Comparison of ENCODE assay signal across 17 cellular contexts in the genomic region with DNA sequence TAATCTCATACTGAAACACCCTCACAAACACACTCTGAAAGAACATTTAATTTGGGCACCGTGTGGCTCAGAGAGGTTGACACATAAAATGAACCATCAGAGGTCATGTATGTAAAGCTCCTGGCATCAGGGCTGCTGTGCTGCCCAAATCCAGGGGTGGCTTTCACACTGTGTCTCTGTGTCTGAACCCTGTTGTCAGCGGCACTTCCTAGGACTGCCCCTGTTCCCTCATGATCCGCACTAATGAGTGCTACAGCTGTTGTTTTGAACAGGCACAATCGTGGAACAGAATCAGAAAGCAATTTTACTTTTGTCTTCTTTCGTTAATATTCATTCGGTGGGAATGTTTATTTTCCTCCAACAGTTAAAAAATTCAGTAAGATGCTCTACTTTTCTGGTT.
DNase-seq lines count a peak whose midpoint lies in the region; ATAC-seq and TF ChIP-seq lines count a peak whose summit lies in the region.
"Had no signal": no experiment of that assay in that cellular context is flagged by ENCODE, and none has a peak within 500 bp of the region (broad histone marks: within the 10 kb centered on the region; RNA-seq: fewer than 3 reads in every experiment).

No MANE protein-coding gene starts in this region.

- no peak overlapping the region for H2BK15ac ChIP-seq in H9 (ENCODE audit: low read depth, low read length)

- no peaks in the 10 kb centered on the region for H3K23me2 ChIP-seq in H9 (ENCODE audit: insufficient read length, low read depth, low read length, poor library complexity, severe bottlenecking)

- no peak overlapping the region for H4K8ac ChIP-seq in H9 (replicated peaks; ENCODE audit: insufficient read length, low read depth, low read length)

- no peaks in the 10 kb centered on the region for H3K36me3 ChIP-seq in SJCRH30
- H3K36me3 ChIP-seq in mucosa of descending colon (ENCODE audit: low read depth), result no peaks in the 10 kb centered on the region
- H3K36me3 ChIP-seq: BLaER1 treated with 17β-estradiol and CSF1 and Interleukin-3, amounts not matched to agents 10 nM and 100 nM had no signal

- no peak overlapping the region for H2BK120ac ChIP-seq in H9 (ENCODE audit: low read depth, low read length, poor library complexity, severe bottlenecking)

- no peak overlapping the region for H2BK5ac ChIP-seq in H9 (ENCODE audit: insufficient read length, low read length)

- no peaks in the 10 kb centered on the region for H3K27me3 Mint-ChIP-seq in H9 (ENCODE audit: low read depth)
- no peaks in the 10 kb centered on the region for H3K27me3 Mint-ChIP-seq in neural crest cell (ENCODE audit: low read depth)
- H3K27me3 Mint-ChIP-seq: B cell had no signal

- H3K27me3 ChIP-seq in H9 (ENCODE audit: insufficient read depth, low read length), result no peaks in the 10 kb centered on the region
- H3K27me3 ChIP-seq in SJCRH30, result peaks cover 3% of the 10 kb centered on the region; the same call in 1 of the 2 replicates
- H3K27me3 ChIP-seq: BLaER1 treated with 17β-estradiol and CSF1 and Interleukin-3, amounts not matched to agents 10 nM and 100 nM had no signal

- TF ChIP-seq CTCF in H9 (conservative IDR thresholded peaks at IDR 0.05) (no peak), neural crest cell (conservative IDR thresholded peaks at IDR 0.05) (no peak), mucosa of descending colon (IDR thresholded peaks at IDR 0.05) (no peak)

- H3K23ac ChIP-seq in H9 (ENCODE audit: insufficient read length, low read depth, low read length), result no peak overlapping the region

- no peak overlapping the region for H3K4ac ChIP-seq in H9 (ENCODE audit: low read depth, low read length)

- H3K9ac ChIP-seq in H9 (ENCODE audit: extremely low read depth, insufficient read length, low read length), result no peak overlapping the region
- H3K9ac ChIP-seq: BLaER1 treated with 17β-estradiol and CSF1 and Interleukin-3, amounts not matched to agents 10 nM and 100 nM had no signal

- H3K36me3 Mint-ChIP-seq in H9 (ENCODE audit: insufficient read depth in 1 of 3, low read depth in 3 of 3) (no peaks in the 10 kb centered on the region), neural crest cell (ENCODE audit: low read depth) (no peaks in the 10 kb centered on the region)
- H3K36me3 Mint-ChIP-seq: CD8-positive, alpha-beta T cell had no signal

- no peak overlapping the region for H2BK20ac ChIP-seq in H9 (ENCODE audit: low read depth, low read length, poor library complexity, severe bottlenecking)

- H3K4me1 ChIP-seq in H9 (ENCODE audit: insufficient read depth, low read length) (peaks cover 5% of the 10 kb centered on the region), SJCRH30 (0 out of 2 replicates have a peak, but pooled peaks cover 5% of the 10 kb centered on the region), mucosa of descending colon (ENCODE audit: low read depth) (no peaks in the 10 kb centered on the region)
- H3K4me1 ChIP-seq: BLaER1 treated with 17β-estradiol and CSF1 and Interleukin-3, amounts not matched to agents 10 nM and 100 nM had no signal

- no peak overlapping the region for H3K4me3 Mint-ChIP-seq in H9
- H3K4me3 Mint-ChIP-seq in neural crest cell, result no peak overlapping the region
- H3K4me3 Mint-ChIP-seq: B cell; CD8-positive, alpha-beta T cell; HFFc6 had no signal

- H3K18ac ChIP-seq in H9 (ENCODE audit: insufficient read length, low read depth, low read length), result no peak overlapping the region

- H2AK5ac ChIP-seq in H9 (ENCODE audit: insufficient read length, low read length), result no peak overlapping the region

- H3K27ac Mint-ChIP-seq in H9, result peak overlapping the region in 2 of 3 experiments; percentile 11 to 42; a peak in 1 of 7 replicates
- peak overlapping the region; percentile 4 for H3K27ac Mint-ChIP-seq in neural crest cell (ENCODE audit: unreplicated experiment)
- H3K27ac Mint-ChIP-seq: B cell; CD8-positive, alpha-beta T cell; HFFc6 had no signal

- H3K4me1 Mint-ChIP-seq in H9, result peaks cover 9 to 10% of the 10 kb centered on the region in 2 experiments
- no peaks in the 10 kb centered on the region for H3K4me1 Mint-ChIP-seq in neural crest cell
- H3K4me1 Mint-ChIP-seq: B cell had no signal

- H3K56ac ChIP-seq in H9 (ENCODE audit: insufficient read length, low read depth, low read length), result no peak overlapping the region

- H2BK12ac ChIP-seq in H9 (ENCODE audit: insufficient read length, low read depth, low read length), result no peak overlapping the region

- intact Hi-C loops in mucosa of descending colon (cut with DNase I, micrococcal nuclease), result no loop called here

- no peaks in the 10 kb centered on the region for H3K79me1 ChIP-seq in H9 (ENCODE audit: insufficient read depth, low read depth, low read length, poor library complexity, severe bottlenecking)

- no peaks in the 10 kb centered on the region for H3K79me2 ChIP-seq in H9 (ENCODE audit: insufficient read depth, low read length)

- no peak overlapping the region for H4K5ac ChIP-seq in H9 (ENCODE audit: insufficient read length, low read depth, low read length)

- H3K4me3 ChIP-seq in SJCRH30, result peak overlapping the region; percentile 44
- no peak overlapping the region for H3K4me3 ChIP-seq in mucosa of descending colon
- H3K4me3 ChIP-seq: BLaER1 treated with 17β-estradiol and CSF1 and Interleukin-3, amounts not matched to agents 10 nM and 100 nM; GM12878 had no signal

- no peak overlapping the region for H3T11ph ChIP-seq in H9 (ENCODE audit: low read length)

- no peak overlapping the region for H2AFZ ChIP-seq in H9 (ENCODE audit: low read length)

- H3K9me3 Mint-ChIP-seq in H9 (no peaks in the 10 kb centered on the region), neural crest cell (no peaks in the 10 kb centered on the region)
- H3K9me3 Mint-ChIP-seq: CD8-positive, alpha-beta T cell had no signal

- no CpG with 5 or more reads among the region's 6 CpGs for WGBS in H9 (ENCODE audit: extremely low coverage, insufficient read length, low lambda C conversion rate)

- H4K20me1 ChIP-seq in H9 (ENCODE audit: control insufficient read depth, insufficient read depth, insufficient read length), result no peaks in the 10 kb centered on the region
- H4K20me1 ChIP-seq: BLaER1 treated with 17β-estradiol and CSF1 and Interleukin-3, amounts not matched to agents 10 nM and 100 nM had no signal

- no peaks in the 10 kb centered on the region for H3K9me3 ChIP-seq in H9 (ENCODE audit: control insufficient read depth, low read depth, low read length)
- H3K9me3 ChIP-seq in SJCRH30 (replicated peaks), result no peaks in the 10 kb centered on the region
- peaks cover 17% of the 10 kb centered on the region for H3K9me3 ChIP-seq in mucosa of descending colon
- H3K9me3 ChIP-seq: BLaER1 treated with 17β-estradiol and CSF1 and Interleukin-3, amounts not matched to agents 10 nM and 100 nM had no signal

- H3K14ac ChIP-seq in H9 (ENCODE audit: insufficient read depth, low read length), result no peak overlapping the region

- H4K91ac ChIP-seq in H9 (ENCODE audit: insufficient read length, low read depth, low read length), result no peak overlapping the region

- no peak overlapping the region for H3K4me2 ChIP-seq in H9 (ENCODE audit: insufficient read depth, insufficient read length, low read length)
- H3K4me2 ChIP-seq: BLaER1 treated with 17β-estradiol and CSF1 and Interleukin-3, amounts not matched to agents 10 nM and 100 nM had no signal

- DNase-seq in H9 (no peak), NCI-H82 treated with DMSO at 0.1 percent for 48 hours (lab: John Stamatoyannopoulos, UW; ENCODE audit: unreplicated experiment) (peak; percentile 24), SJCRH30 (peak; percentile 30 to 64), neural crest cell (ENCODE audit: low read depth, low spot score) (no peak), mucosa of descending colon (no peak), activated gamma-delta T cell treated with Interleukin-2 at 50 U/mL for 16 hours (no peak)
- DNase-seq in stimulated activated CD4-positive, alpha-beta T cell treated with anti-CD3 and anti-CD28 coated beads, Interleukin-2, amount 100 ng/mL, for 24 hours, result no peak
- DNase-seq: Calu3; CD8-positive, alpha-beta T cell; DMS79 treated with DMSO at 0.1 percent for 48 hours; GF-D8; HFFc6 had no signal

- H3K27ac ChIP-seq in H9 (ENCODE audit: insufficient read length, low read depth, low read length), result no peak overlapping the region
- peak overlapping the region; percentile 73 for H3K27ac ChIP-seq in SJCRH30
- H3K27ac ChIP-seq: BLaER1 treated with 17β-estradiol and CSF1 and Interleukin-3, amounts not matched to agents 10 nM and 100 nM had no signal

- ATAC-seq in mucosa of descending colon (no peak), SK-N-SH treated with all-trans-retinoic acid at 6 μM for 48 hours (no peak)
- ATAC-seq: CD8-positive, alpha-beta T cell; GM12878; HCT116 had no signal

TF ChIP-seq in SK-N-SH treated with all-trans-retinoic acid at 6 μM for 48 hours, 23 proteins besides CTCF, POLR2A, EP300 and RAD21:
- no peak for TF ChIP-seq ZNF70 (CRISPR knock-in tag; IDR thresholded peaks at IDR 0.05)
- TF ChIP-seq, protein P1, sequence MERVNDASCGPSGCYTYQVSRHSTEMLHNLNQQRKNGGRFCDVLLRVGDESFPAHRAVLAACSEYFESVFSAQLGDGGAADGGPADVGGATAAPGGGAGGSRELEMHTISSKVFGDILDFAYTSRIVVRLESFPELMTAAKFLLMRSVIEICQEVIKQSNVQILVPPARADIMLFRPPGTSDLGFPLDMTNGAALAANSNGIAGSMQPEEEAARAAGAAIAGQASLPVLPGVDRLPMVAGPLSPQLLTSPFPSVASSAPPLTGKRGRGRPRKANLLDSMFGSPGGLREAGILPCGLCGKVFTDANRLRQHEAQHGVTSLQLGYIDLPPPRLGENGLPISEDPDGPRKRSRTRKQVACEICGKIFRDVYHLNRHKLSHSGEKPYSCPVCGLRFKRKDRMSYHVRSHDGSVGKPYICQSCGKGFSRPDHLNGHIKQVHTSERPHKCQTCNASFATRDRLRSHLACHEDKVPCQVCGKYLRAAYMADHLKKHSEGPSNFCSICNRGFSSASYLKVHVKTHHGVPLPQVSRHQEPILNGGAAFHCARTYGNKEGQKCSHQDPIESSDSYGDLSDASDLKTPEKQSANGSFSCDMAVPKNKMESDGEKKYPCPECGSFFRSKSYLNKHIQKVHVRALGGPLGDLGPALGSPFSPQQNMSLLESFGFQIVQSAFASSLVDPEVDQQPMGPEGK (CRISPR knock-in tag; IDR thresholded peaks at IDR 0.05; ENCODE audit: borderline replicate concordance), result no peak
- TF ChIP-seq, protein P2, sequence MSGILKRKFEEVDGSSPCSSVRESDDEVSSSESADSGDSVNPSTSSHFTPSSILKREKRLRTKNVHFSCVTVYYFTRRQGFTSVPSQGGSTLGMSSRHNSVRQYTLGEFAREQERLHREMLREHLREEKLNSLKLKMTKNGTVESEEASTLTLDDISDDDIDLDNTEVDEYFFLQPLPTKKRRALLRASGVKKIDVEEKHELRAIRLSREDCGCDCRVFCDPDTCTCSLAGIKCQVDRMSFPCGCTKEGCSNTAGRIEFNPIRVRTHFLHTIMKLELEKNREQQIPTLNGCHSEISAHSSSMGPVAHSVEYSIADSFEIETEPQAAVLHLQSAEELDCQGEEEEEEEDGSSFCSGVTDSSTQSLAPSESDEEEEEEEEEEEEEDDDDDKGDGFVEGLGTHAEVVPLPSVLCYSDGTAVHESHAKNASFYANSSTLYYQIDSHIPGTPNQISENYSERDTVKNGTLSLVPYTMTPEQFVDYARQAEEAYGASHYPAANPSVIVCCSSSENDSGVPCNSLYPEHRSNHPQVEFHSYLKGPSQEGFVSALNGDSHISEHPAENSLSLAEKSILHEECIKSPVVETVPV (CRISPR knock-in tag; IDR thresholded peaks at IDR 0.05), result no peak
- no peak for TF ChIP-seq ARNTL (CRISPR knock-in tag; IDR thresholded peaks at IDR 0.05; ENCODE audit: borderline replicate concordance, low read depth)

Comparison
In these comparisons a context has a peak if more than half of its experiments do, and no peak if none do; other contexts are left out.
1. DNase-seq: peak in NCI-H82 treated with DMSO at 0.1 percent for 48 hours (single experiment) and SJCRH30 (2 of 2); none in H9 (single experiment), neural crest cell (single experiment), stimulated activated CD4-positive, alpha-beta T cell treated with anti-CD3 and anti-CD28 coated beads, Interleukin-2, amount 100 ng/mL, for 24 hours (0 of 2), mucosa of descending colon (0 of 3) and activated gamma-delta T cell treated with Interleukin-2 at 50 U/mL for 16 hours (single experiment).